17 cellular contexts compared by ENCODE assay signal in genomic region chr13:112058941-112059340, GRCh38. TPM values are rescaled to one million over a fixed set of nuclear protein-coding genes. Genes with fewer than 3 reads are reported as not detected.
A peak's percentile ranks its signal among the peaks of the same experiment; 100 is the strongest.
DNase-seq lines count a peak whose midpoint lies in the region; ATAC-seq, FAIRE-seq and TF ChIP-seq lines count a peak whose summit lies in the region.
"Had no signal": no experiment of that assay in that cellular context is flagged by ENCODE, and none has a peak within 500 bp of the region (broad histone marks: within the 10 kb centered on the region; RNA-seq: fewer than 3 reads in every experiment).

No MANE protein-coding gene starts in this region.

- peak; percentile 49 for DNase-seq in NCI-H1092 treated with DMSO at 0.1 percent for 48 hours (lab: John Stamatoyannopoulos, UW)
- no peak for DNase-seq in NCI-H1092 (lab: John Stamatoyannopoulos, UW)
- DNase-seq in GM23338 (ENCODE audit: low spot score), result no peak
- no peak for DNase-seq in astrocyte (ENCODE audit: low read depth)
- DNase-seq in effector memory CD4-positive, alpha-beta T cell, result no peak
- no peak for DNase-seq in foreskin fibroblast
- DNase-seq: 8988T; AML-193; Caco-2; CD8-positive, alpha-beta memory T cell had no signal

- H3K4me3 Mint-ChIP-seq in GM23338, result peak overlapping the region; percentile 17; the same call in 1 of the 3 replicates
- no peak overlapping the region for H3K4me3 Mint-ChIP-seq in astrocyte (ENCODE audit: unreplicated experiment)

- no peak overlapping the region for H3K27ac ChIP-seq in GM23338 (ENCODE audit: low read depth)
- H3K27ac ChIP-seq in astrocyte (ENCODE audit: low read depth, low read length), result no peak overlapping the region
- peak overlapping the region; percentile 62 for H3K27ac ChIP-seq in neural cell (ENCODE audit: low read length)
- no peak overlapping the region for H3K27ac ChIP-seq in effector memory CD4-positive, alpha-beta T cell (ENCODE audit: insufficient read depth, low read length, poor library complexity, severe bottlenecking)
- H3K27ac ChIP-seq: BLaER1 had no signal

- H3F3A ChIP-seq in GM23338 (replicated peaks; ENCODE audit: low read depth) (peaks cover 27% of the 10 kb centered on the region), neural cell (ENCODE audit: insufficient read depth, low read length, poor library complexity, severe bottlenecking) (no peaks in the 10 kb centered on the region)

- H3K27ac Mint-ChIP-seq in GM23338 (no peak overlapping the region), astrocyte (ENCODE audit: unreplicated experiment) (peak overlapping the region; percentile 26)

- no peak overlapping the region for H3K9ac ChIP-seq in astrocyte (ENCODE audit: low read length)
- H3K9ac ChIP-seq in neural cell (ENCODE audit: low read length), result peak overlapping the region; percentile 76
- H3K9ac ChIP-seq: BLaER1 had no signal

- H3K9me3 Mint-ChIP-seq in GM23338, result peaks cover 5% of the 10 kb centered on the region; the same call in 2 of the 3 replicates
- H3K9me3 Mint-ChIP-seq in astrocyte (ENCODE audit: unreplicated experiment), result peaks cover 25% of the 10 kb centered on the region

- FAIRE-seq in astrocyte (lab: Jason Lieb, UNC), result no peak
- FAIRE-seq: GM12878, GM18507 had no signal

- no peaks in the 10 kb centered on the region; the same call in 2 of the 3 replicates for H3K36me3 Mint-ChIP-seq in GM23338 (ENCODE audit: low read depth)
- no peaks in the 10 kb centered on the region for H3K36me3 Mint-ChIP-seq in astrocyte (ENCODE audit: low read depth, unreplicated experiment)
- H3K36me3 Mint-ChIP-seq: CD8-positive, alpha-beta memory T cell had no signal

- H3K9me2 ChIP-seq in GM23338 (ENCODE audit: insufficient read depth) (no peaks in the 10 kb centered on the region), neural cell (ENCODE audit: insufficient read depth, low read length) (no peaks in the 10 kb centered on the region)

- peak overlapping the region; percentile 55; the same call in 1 of the 2 replicates for H3K4me3 ChIP-seq in GM23338
- H3K4me3 ChIP-seq in astrocyte (ENCODE audit: insufficient read depth, low read depth, low read length), result no peak overlapping the region
- H3K4me3 ChIP-seq in neural cell (ENCODE audit: low read length), result peak overlapping the region; percentile 74
- no peak overlapping the region for H3K4me3 ChIP-seq in effector memory CD4-positive, alpha-beta T cell (ENCODE audit: insufficient read depth, low read depth, low read length, poor library complexity, severe bottlenecking)
- H3K4me3 ChIP-seq in foreskin fibroblast (ENCODE audit: low read depth in 1 of 2, low read length in 2 of 2), result no peak overlapping the region
- H3K4me3 ChIP-seq: GM12878 had no signal

- no peak for TF ChIP-seq EP300 in neural cell (conservative IDR thresholded peaks at IDR 0.05; ENCODE audit: poor library complexity, severe bottlenecking)

- H3K4me1 ChIP-seq in GM23338 (ENCODE audit: insufficient read depth) (peaks cover 65% of the 10 kb centered on the region), astrocyte (ENCODE audit: insufficient read depth, low read length) (no peaks in the 10 kb centered on the region)
- no peaks in the 10 kb centered on the region for H3K4me1 ChIP-seq in effector memory CD4-positive, alpha-beta T cell (ENCODE audit: control insufficient read depth, insufficient read depth, low read length, poor library complexity, severe bottlenecking)
- H3K4me1 ChIP-seq: Caco-2 had no signal

- H3K4me1 Mint-ChIP-seq in GM23338, result peaks cover 56% of the 10 kb centered on the region
- H3K4me1 Mint-ChIP-seq in astrocyte (ENCODE audit: low read depth, unreplicated experiment), result no peaks in the 10 kb centered on the region

- H3K4me2 ChIP-seq in GM23338, result no peak overlapping the region
- no peak overlapping the region for H3K4me2 ChIP-seq in astrocyte (ENCODE audit: low read length)
- no peak overlapping the region for H3K4me2 ChIP-seq in neural cell (ENCODE audit: low read length)

- no peak for TF ChIP-seq CTCF in GM23338 (conservative IDR thresholded peaks at IDR 0.05; ENCODE audit: low read depth in 2 of 2)
- no peak for TF ChIP-seq CTCF in astrocyte (IDR thresholded peaks at IDR 0.05; ENCODE audit: insufficient read depth, low read depth, low read length)
- no peak for TF ChIP-seq CTCF in neural cell (IDR thresholded peaks at IDR 0.05; ENCODE audit: poor library complexity, severe bottlenecking)
- TF ChIP-seq CTCF in foreskin fibroblast (IDR thresholded peaks at IDR 0.05; ENCODE audit: low read depth, low read length), result no peak

- TF ChIP-seq RAD21 in neural cell (conservative IDR thresholded peaks at IDR 0.05), result no peak

- H3K27me3 ChIP-seq in GM23338 (ENCODE audit: insufficient read depth) (peaks cover 100% of the 10 kb centered on the region), astrocyte (ENCODE audit: insufficient read depth, low read length) (peaks cover 68% of the 10 kb centered on the region), neural cell (ENCODE audit: insufficient read depth, low read depth, low read length) (peaks cover 95% of the 10 kb centered on the region)
- H3K27me3 ChIP-seq in effector memory CD4-positive, alpha-beta T cell (replicated peaks; ENCODE audit: control insufficient read depth, insufficient read depth, low read length, poor library complexity, severe bottlenecking), result peaks cover 77% of the 10 kb centered on the region

- H3K27me3 Mint-ChIP-seq in GM23338 (ENCODE audit: insufficient read depth, low read depth, poor library complexity) (peaks cover 96% of the 10 kb centered on the region), astrocyte (ENCODE audit: low read depth, unreplicated experiment) (peaks cover 75% of the 10 kb centered on the region)

- H4K20me1 ChIP-seq in GM23338 (replicated peaks; ENCODE audit: insufficient read depth) (peaks cover 19% of the 10 kb centered on the region), astrocyte (ENCODE audit: insufficient read depth, low read length) (no peaks in the 10 kb centered on the region), neural cell (ENCODE audit: insufficient read depth) (no peaks in the 10 kb centered on the region)

- ATAC-seq in GM23338, result no peak
- no peak for ATAC-seq in HG03457 (IDR thresholded peaks at IDR 0.05; ENCODE audit: unreplicated experiment)
- ATAC-seq: GM12878 had no signal

- H2AFZ ChIP-seq in GM23338 (no peak overlapping the region), astrocyte (ENCODE audit: low read depth, low read length) (no peak overlapping the region), neural cell (ENCODE audit: low read depth, low read length) (no peak overlapping the region)

- H3K9me3 ChIP-seq in astrocyte (ENCODE audit: insufficient read depth, low read depth, low read length) (no peaks in the 10 kb centered on the region), neural cell (ENCODE audit: low read length) (no peaks in the 10 kb centered on the region)
- no peaks in the 10 kb centered on the region for H3K9me3 ChIP-seq in effector memory CD4-positive, alpha-beta T cell (ENCODE audit: control insufficient read depth, low read length)
- H3K9me3 ChIP-seq: Caco-2 had no signal

- no peaks in the 10 kb centered on the region for H3K36me3 ChIP-seq in GM23338 (ENCODE audit: insufficient read depth)
- no peaks in the 10 kb centered on the region for H3K36me3 ChIP-seq in astrocyte (ENCODE audit: insufficient read depth, low read length)
- H3K36me3 ChIP-seq in neural cell (ENCODE audit: insufficient read depth, low read length), result no peaks in the 10 kb centered on the region
- H3K36me3 ChIP-seq in effector memory CD4-positive, alpha-beta T cell (ENCODE audit: control insufficient read depth, insufficient read depth, low read length), result no peaks in the 10 kb centered on the region
- H3K36me3 ChIP-seq: BLaER1 had no signal

- no peaks in the 10 kb centered on the region for H3K79me2 ChIP-seq in GM23338 (replicated peaks; ENCODE audit: insufficient read depth)
- H3K79me2 ChIP-seq in astrocyte (ENCODE audit: insufficient read depth, low read length), result no peaks in the 10 kb centered on the region
- peaks cover 63% of the 10 kb centered on the region for H3K79me2 ChIP-seq in neural cell (replicated peaks; ENCODE audit: insufficient read depth, low read length)

TF ChIP-seq in GM23338, 12 proteins besides CTCF, POLR2A, EP300 and RAD21:
- peak; percentile 43 for TF ChIP-seq EZH2 (IDR thresholded peaks at IDR 0.05; ENCODE audit: low read depth, unreplicated experiment)
- TF ChIP-seq CREB1 (CRISPR knock-in tag; IDR thresholded peaks at IDR 0.05; ENCODE audit: low read depth), result no peak
TF ChIP-seq in GM23338: peak in this region for 1.

TF ChIP-seq in neural cell, 6 proteins besides CTCF, POLR2A, EP300 and RAD21 (continues in another document):
- TF ChIP-seq MXI1 (conservative IDR thresholded peaks at IDR 0.05; ENCODE audit: poor library complexity, severe bottlenecking) (no peak), POLR2AphosphoS5 (IDR thresholded peaks at IDR 0.05) (no peak), REST (IDR thresholded peaks at IDR 0.05; ENCODE audit: borderline replicate concordance) (no peak), TAF1 (IDR thresholded peaks at IDR 0.05; ENCODE audit: low read depth) (no peak), EZH2 (IDR thresholded peaks at IDR 0.05; ENCODE audit: borderline replicate concordance, insufficient read depth, low read length, poor library complexity, severe bottlenecking) (no peak)

RNA-seq across cellular contexts. Expression of gene SOX1, which starts 8.0 kb away (rescaled TPM):
- total RNA-seq in GM23338 (2014; rRNA removed; shearing (Covaris generic)), result 0.04 and 0.17 TPM in 2 replicates
- 0.10 TPM in 1 of 2 replicates, not detected in the other for polyA plus RNA-seq in GM23338 (2016; fragmentation: Nextera tagmentation; extraction: Ambion mirVana)
- not detected in 2 replicates for total RNA-seq in astrocyte
- polyA plus RNA-seq in neural cell, result 13.2 and 18.5 TPM in 2 replicates
- 19.5 and 21.8 TPM in 2 replicates for polyA minus RNA-seq in neural cell
- total RNA-seq: CD8-positive, alpha-beta memory T cell; GM12878; H7; HT-29 had no signal
- polyA plus RNA-seq: CD8-positive, alpha-beta memory T cell; GM12878 had no signal

Comparison
In these comparisons a context has a peak if more than half of its experiments do, and no peak if none do; other contexts are left out.
1. H3K4me3 ChIP-seq: peak in GM23338 (single experiment) and neural cell (single experiment); none in astrocyte (single experiment), effector memory CD4-positive, alpha-beta T cell (single experiment) and foreskin fibroblast (0 of 2).